ENCODE assay signal across 1 cellular context in genomic region chr2:71640459-71640858, GRCh38.
TF ChIP-seq lines count a peak whose summit lies in the region.

No MANE protein-coding gene starts in this region.

TF ChIP-seq in HepG2, 621 proteins besides CTCF, POLR2A, EP300 and RAD21 (continued from another document):
- TF ChIP-seq DMTF1 (CRISPR knock-in tag; IDR thresholded peaks at IDR 0.05) = no peak
- no peak for TF ChIP-seq SMAD9 (CRISPR knock-in tag; IDR thresholded peaks at IDR 0.05)
- no peak for TF ChIP-seq SMARCE1 (IDR thresholded peaks at IDR 0.05; ENCODE audit: borderline replicate concordance)
- TF ChIP-seq ZNF891 (CRISPR knock-in tag; IDR thresholded peaks at IDR 0.05) = no peak
